In the genomic region with DNA sequence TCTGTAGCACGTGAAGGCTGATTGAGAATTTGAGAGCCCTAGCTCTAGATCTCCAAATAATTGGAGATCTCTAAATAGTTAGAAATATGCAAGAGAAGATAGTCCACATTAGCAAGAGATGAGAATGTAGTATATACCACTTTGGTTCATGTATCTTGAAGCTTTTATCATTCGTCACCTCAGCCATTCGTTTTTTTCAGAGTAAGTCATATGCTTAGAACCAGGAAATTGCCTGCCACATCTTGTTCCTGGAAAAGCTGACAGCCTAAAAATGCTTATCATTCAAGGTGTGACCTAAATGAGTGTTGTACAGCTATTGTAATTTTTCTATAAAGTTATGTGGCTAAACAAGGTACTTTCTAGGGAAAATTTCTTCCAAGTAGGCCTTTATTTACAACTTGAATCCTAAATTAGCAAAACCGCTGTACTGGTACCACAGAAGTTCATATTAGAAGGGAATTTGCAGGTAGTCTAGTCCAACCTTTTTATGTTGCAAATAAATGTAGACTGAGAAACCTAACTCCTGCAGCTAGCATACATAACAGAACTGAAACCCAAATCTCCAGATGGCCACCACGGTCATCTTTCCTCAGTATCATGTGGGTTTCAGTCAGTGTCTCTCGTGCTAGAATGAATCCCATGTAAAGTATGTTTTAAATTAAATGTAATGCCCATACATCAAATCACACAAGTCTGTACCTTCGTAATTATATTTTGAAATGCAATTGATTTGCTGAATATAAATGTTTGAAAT, we compare ENCODE assay signal across 8 cellular contexts. TPM values are rescaled to one million over a fixed set of nuclear protein-coding genes. Genes with fewer than 3 reads are reported as not detected.
A peak's percentile ranks its signal among the peaks of the same experiment; 100 is the strongest.
DNase-seq lines count a peak whose midpoint lies in the region; ATAC-seq, FAIRE-seq and TF ChIP-seq lines count a peak whose summit lies in the region.

No MANE protein-coding gene starts in this region.

- CTCF ChIA-PET in IMR-90 (lab: Yijun Ruan, JAX) (interaction anchor here (0.5 kb wide), 1 partner anchor 350 kb away, joined by 5 read pairs; no protein-coding TSS in a partner anchor), PC-3 (lab: Charles Lee) (no interaction called here)

- H3K4me1 ChIP-seq in IMR-90 (ENCODE audit: control insufficient read depth, insufficient read depth, low read length) (peaks cover 6% of the 10 kb centered on the region), PC-3 (ENCODE audit: insufficient read depth, low read length) (peaks cover 10% of the 10 kb centered on the region)
- peaks cover 5% of the 10 kb centered on the region for H3K4me1 ChIP-seq in effector memory CD4-positive, alpha-beta T cell (ENCODE audit: control insufficient read depth, insufficient read depth, low read length, poor library complexity, severe bottlenecking)

- no peak overlapping the region for H2AK9ac ChIP-seq in IMR-90 (replicated peaks; ENCODE audit: low read depth, low read length, poor library complexity)

- no peak overlapping the region for H2AK5ac ChIP-seq in IMR-90 (ENCODE audit: low read depth, low read length)

- H4K20me1 ChIP-seq in IMR-90 (ENCODE audit: insufficient read depth, low read length) (peaks cover 82% of the 10 kb centered on the region), PC-3 (ENCODE audit: low read length) (peaks cover 22% of the 10 kb centered on the region; the same call in 1 of the 2 replicates)

- peak; percentile 91 for FAIRE-seq in islet of Langerhans (lab: Jason Lieb, UNC)

- TF ChIP-seq CTCF in GM12865 (IDR thresholded peaks at IDR 0.05; ENCODE audit: insufficient read depth, low read depth, low read length, missing control alignments) (no peak), IMR-90 (conservative IDR thresholded peaks at IDR 0.05; ENCODE audit: low read depth, low read length) (no peak), PC-3 (conservative IDR thresholded peaks at IDR 0.05; ENCODE audit: low read depth, low read length) (no peak)

- in situ Hi-C loops in IMR-90 (cut with MboI; ENCODE audit: low sequenced_read_pairs): no loop called here

- H2BK120ac ChIP-seq in IMR-90 (ENCODE audit: low read depth, low read length): no peak overlapping the region

- no peak overlapping the region for H2BK15ac ChIP-seq in IMR-90 (ENCODE audit: low read depth, low read length)

- peaks cover 98% of the 10 kb centered on the region for H3K79me2 ChIP-seq in PC-3 (ENCODE audit: low read length)

- TF ChIP-seq RAD21 in IMR-90 (IDR thresholded peaks at IDR 0.05; ENCODE audit: low read length): no peak

- no peak overlapping the region for H3K4me2 ChIP-seq in IMR-90 (ENCODE audit: low read depth, low read length)
- no peak overlapping the region for H3K4me2 ChIP-seq in PC-3 (ENCODE audit: low read length)

- H3F3A ChIP-seq in PC-3 (ENCODE audit: low read length, unreplicated experiment): no peaks in the 10 kb centered on the region

- BruUV-seq in IMR-90 (replicated peaks; lab: Mats Ljungman, UMichigan) (no TSS peak), PC-3 (replicated peaks; lab: Mats Ljungman, UMichigan) (no TSS peak)

- H3K27ac ChIP-seq in IMR-90 (ENCODE audit: insufficient read depth, low read length): no peak overlapping the region
- no peak overlapping the region for H3K27ac ChIP-seq in effector memory CD4-positive, alpha-beta T cell (ENCODE audit: insufficient read depth, low read length, poor library complexity, severe bottlenecking)
- H3K27ac ChIP-seq in PC-3 (ENCODE audit: low read length): no peak overlapping the region

- H3K36me3 ChIP-seq in IMR-90 (ENCODE audit: control insufficient read depth, insufficient read depth, low read length) (peaks cover 9% of the 10 kb centered on the region), PC-3 (ENCODE audit: low read depth, low read length) (peaks cover 8% of the 10 kb centered on the region; the same call in 1 of the 2 replicates)
- H3K36me3 ChIP-seq in effector memory CD4-positive, alpha-beta T cell (ENCODE audit: control insufficient read depth, insufficient read depth, low read length): no peaks in the 10 kb centered on the region

- H3K9me1 ChIP-seq in IMR-90 (ENCODE audit: insufficient read depth, low read length): peaks cover 18% of the 10 kb centered on the region

- H3K79me1 ChIP-seq in IMR-90 (ENCODE audit: low read depth in 1 of 2, low read length in 2 of 2): peaks cover 26 to 80% of the 10 kb centered on the region in 2 experiments

- H3K18ac ChIP-seq in IMR-90 (ENCODE audit: low read depth, low read length): no peak overlapping the region

- dilution Hi-C loops in IMR-90 (cut with HindIII; ENCODE audit: low sequenced_read_pairs, unreplicated experiment): no loop called here

- no peak overlapping the region for H4K91ac ChIP-seq in IMR-90 (ENCODE audit: insufficient read depth, low read depth, low read length)

- no peak overlapping the region for H3K4ac ChIP-seq in IMR-90 (ENCODE audit: low read depth, low read length)

- no peak overlapping the region for H4K8ac ChIP-seq in IMR-90 (ENCODE audit: low read depth in 2 of 2, low read length in 2 of 2)

- H3K27me3 ChIP-seq in IMR-90 (ENCODE audit: control insufficient read depth, insufficient read depth, low read length): no peaks in the 10 kb centered on the region
- H3K27me3 ChIP-seq in effector memory CD4-positive, alpha-beta T cell (replicated peaks; ENCODE audit: control insufficient read depth, insufficient read depth, low read length, poor library complexity, severe bottlenecking): no peaks in the 10 kb centered on the region
- no peaks in the 10 kb centered on the region for H3K27me3 ChIP-seq in PC-3 (ENCODE audit: low read length)

- ATAC-seq in GM21576 (IDR thresholded peaks at IDR 0.05; ENCODE audit: unreplicated experiment) (peak; percentile 84), IMR-90 (ENCODE audit: low read depth) (no peak), PC-3 (no peak)

- H2BK5ac ChIP-seq in IMR-90 (ENCODE audit: low read depth, low read length, poor library complexity, severe bottlenecking): no peak overlapping the region

- no peak overlapping the region for H4K5ac ChIP-seq in IMR-90 (ENCODE audit: low read depth, low read length)

- WGBS in IMR-90 (ENCODE audit: extremely low coverage in 2 of 2, insufficient read length in 1 of 2), 2 experiments: 75% methylated on average over 2 of the region's 7 CpGs; no CpG with 5 or more reads in 1 of the 2 experiments

- H3K56ac ChIP-seq in IMR-90 (ENCODE audit: extremely low read depth, insufficient read depth, low read length): no peak overlapping the region

- no peaks in the 10 kb centered on the region for H3K9me2 ChIP-seq in PC-3 (replicated peaks; ENCODE audit: low read length)

- TF ChIP-seq POLR2A in IMR-90 (IDR thresholded peaks at IDR 0.05; ENCODE audit: low read depth, low read length): no peak

- no peak overlapping the region for H3K9ac ChIP-seq in IMR-90 (ENCODE audit: low read depth, low read length)
- no peak overlapping the region for H3K9ac ChIP-seq in PC-3 (ENCODE audit: low read length)

- H3K23ac ChIP-seq in IMR-90 (ENCODE audit: low read depth, low read length): 0 out of 2 replicates have a peak overlapping the region, but pooled peaks have one; percentile 38

- POLR2A ChIA-PET in IMR-90 (lab: Charles Lee; ENCODE audit: unreplicated experiment): no interaction called here
- POLR2A ChIA-PET in PC-3 (lab: Charles Lee; ENCODE audit: unreplicated experiment): no interaction called here

- H3K9me3 ChIP-seq in IMR-90 (ENCODE audit: control insufficient read depth, insufficient read depth, low read length): no peaks in the 10 kb centered on the region
- no peaks in the 10 kb centered on the region for H3K9me3 ChIP-seq in effector memory CD4-positive, alpha-beta T cell (ENCODE audit: control insufficient read depth, low read length)
- no peaks in the 10 kb centered on the region for H3K9me3 ChIP-seq in PC-3 (ENCODE audit: low read length)

- no peak overlapping the region for H3K14ac ChIP-seq in IMR-90 (replicated peaks; ENCODE audit: low read depth, low read length)

- intact Hi-C loops in IMR-90 (cut with micrococcal nuclease): no loop called here
- intact Hi-C loops in PC-3 (cut with micrococcal nuclease): no loop called here

- DNase-seq in GM12865 (ENCODE audit: low read depth) (peak; percentile 69), IMR-90 (no peak), PC-3 (no peak), islet precursor cell (no peak)
- no peak for DNase-seq in effector memory CD4-positive, alpha-beta T cell
- DNase-seq in stimulated activated naive CD4-positive, alpha-beta T cell treated with Interleukin-2 at 50 U/mL for 16 hours (lab: John Stamatoyannopoulos, UW): no peak

- no peak overlapping the region for H2BK20ac ChIP-seq in IMR-90 (ENCODE audit: low read depth, low read length)

- H2AFZ ChIP-seq in IMR-90 (replicated peaks; ENCODE audit: low read length, poor library complexity) (no peak overlapping the region), PC-3 (ENCODE audit: low read length) (no peak overlapping the region)

- H3K4me3 ChIP-seq in GM12865 (ENCODE audit: low read depth, low read length) (no peak overlapping the region), IMR-90 (ENCODE audit: insufficient read depth, low read depth, low read length) (no peak overlapping the region), PC-3 (ENCODE audit: low read length) (no peak overlapping the region)
- H3K4me3 ChIP-seq in effector memory CD4-positive, alpha-beta T cell (ENCODE audit: insufficient read depth, low read depth, low read length, poor library complexity, severe bottlenecking): no peak overlapping the region

TF ChIP-seq in IMR-90, 13 proteins besides CTCF, POLR2A, EP300 and RAD21 (continues in another document):
- TF ChIP-seq, protein P1, sequence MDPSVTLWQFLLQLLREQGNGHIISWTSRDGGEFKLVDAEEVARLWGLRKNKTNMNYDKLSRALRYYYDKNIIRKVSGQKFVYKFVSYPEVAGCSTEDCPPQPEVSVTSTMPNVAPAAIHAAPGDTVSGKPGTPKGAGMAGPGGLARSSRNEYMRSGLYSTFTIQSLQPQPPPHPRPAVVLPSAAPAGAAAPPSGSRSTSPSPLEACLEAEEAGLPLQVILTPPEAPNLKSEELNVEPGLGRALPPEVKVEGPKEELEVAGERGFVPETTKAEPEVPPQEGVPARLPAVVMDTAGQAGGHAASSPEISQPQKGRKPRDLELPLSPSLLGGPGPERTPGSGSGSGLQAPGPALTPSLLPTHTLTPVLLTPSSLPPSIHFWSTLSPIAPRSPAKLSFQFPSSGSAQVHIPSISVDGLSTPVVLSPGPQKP (IDR thresholded peaks at IDR 0.05; ENCODE audit: borderline replicate concordance, low read depth, low read length): no peak
- TF ChIP-seq, protein P2, sequence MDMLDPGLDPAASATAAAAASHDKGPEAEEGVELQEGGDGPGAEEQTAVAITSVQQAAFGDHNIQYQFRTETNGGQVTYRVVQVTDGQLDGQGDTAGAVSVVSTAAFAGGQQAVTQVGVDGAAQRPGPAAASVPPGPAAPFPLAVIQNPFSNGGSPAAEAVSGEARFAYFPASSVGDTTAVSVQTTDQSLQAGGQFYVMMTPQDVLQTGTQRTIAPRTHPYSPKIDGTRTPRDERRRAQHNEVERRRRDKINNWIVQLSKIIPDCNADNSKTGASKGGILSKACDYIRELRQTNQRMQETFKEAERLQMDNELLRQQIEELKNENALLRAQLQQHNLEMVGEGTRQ (IDR thresholded peaks at IDR 0.05; ENCODE audit: low read depth, low read length): no peak
- TF ChIP-seq CEBPB (IDR thresholded peaks at IDR 0.05; ENCODE audit: low read depth, low read length): no peak

RNA-seq across cellular contexts. Expression of gene FNDC3B, which starts 48.6 kb away (rescaled TPM):
- total RNA-seq in IMR-90 (2012; rRNA removed) (128 and 150 TPM in 2 replicates), PC-3 (2014; rRNA removed) (48.6 and 56.3 TPM in 2 replicates)
- 22.0 and 23.9 TPM in 2 replicates for polyA plus RNA-seq in IMR-90 (2012; rRNA removed)
- 10.0 and 11.3 TPM in 2 replicates for polyA plus RNA-seq in IMR-90 (2012; cell fraction: cytosol; rRNA removed)
- 7.1 and 33.5 TPM in 2 replicates for polyA plus RNA-seq in IMR-90 (2012; cell fraction: nucleus; rRNA removed; ENCODE audit: low replicate concordance)
